ENCODE assay signal across 2 cellular contexts in the genomic region with DNA sequence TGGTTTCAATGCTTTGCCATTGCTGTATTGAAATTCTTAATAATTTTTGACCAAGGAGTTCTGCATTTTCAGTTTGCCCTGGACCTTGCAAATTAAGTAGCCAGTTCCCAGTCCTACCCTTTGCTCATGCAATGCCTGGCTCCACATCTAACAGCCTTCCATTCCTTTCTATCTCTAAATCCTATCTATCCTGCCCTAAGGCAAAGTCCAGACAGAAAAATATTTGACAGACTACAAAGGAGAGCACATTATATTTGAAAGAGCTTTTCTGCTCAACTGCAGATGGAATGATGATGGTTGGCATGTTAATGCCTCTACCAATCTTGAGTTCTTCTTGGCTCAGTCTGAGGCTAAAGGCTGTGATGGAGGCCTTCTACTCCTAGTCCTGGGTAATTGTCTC.
TF ChIP-seq lines count a peak whose summit lies in the region.

No MANE protein-coding gene starts in this region.

TF ChIP-seq in SK-N-SH, 30 proteins besides CTCF, POLR2A, EP300 and RAD21:
- peak; percentile 44 for TF ChIP-seq GATA2 (CRISPR knock-in tag; IDR thresholded peaks at IDR 0.05)
- no peak for TF ChIP-seq TCF12 (IDR thresholded peaks at IDR 0.05)
- no peak for TF ChIP-seq ELF1 (IDR thresholded peaks at IDR 0.05)
- TF ChIP-seq FOSL2 (IDR thresholded peaks at IDR 0.05; ENCODE audit: borderline replicate concordance, low read depth) = no peak
- TF ChIP-seq SIN3A (IDR thresholded peaks at IDR 0.05; ENCODE audit: borderline replicate concordance, low read depth, low read length) = no peak

TF ChIP-seq in SK-N-SH treated with all-trans-retinoic acid at 6 μM for 48 hours, 23 proteins besides CTCF, POLR2A, EP300 and RAD21:
- TF ChIP-seq PPARA (CRISPR knock-in tag; IDR thresholded peaks at IDR 0.05; ENCODE audit: borderline replicate concordance) (no peak), OSR1 (CRISPR knock-in tag; IDR thresholded peaks at IDR 0.05) (no peak), RARB (CRISPR knock-in tag; IDR thresholded peaks at IDR 0.05) (no peak), ZFP30 (CRISPR knock-in tag; IDR thresholded peaks at IDR 0.05) (no peak), SNAI2 (CRISPR knock-in tag; IDR thresholded peaks at IDR 0.05) (no peak), ARNTL (CRISPR knock-in tag; IDR thresholded peaks at IDR 0.05; ENCODE audit: borderline replicate concordance, low read depth) (no peak), ZFP3 (CRISPR knock-in tag; IDR thresholded peaks at IDR 0.05) (no peak), TOX (CRISPR knock-in tag; IDR thresholded peaks at IDR 0.05; ENCODE audit: borderline replicate concordance) (no peak), GLIS3 (CRISPR knock-in tag; IDR thresholded peaks at IDR 0.05) (no peak), ZNF8 (CRISPR knock-in tag; IDR thresholded peaks at IDR 0.05) (no peak), ZNF70 (CRISPR knock-in tag; IDR thresholded peaks at IDR 0.05) (no peak)
- TF ChIP-seq, protein P1, sequence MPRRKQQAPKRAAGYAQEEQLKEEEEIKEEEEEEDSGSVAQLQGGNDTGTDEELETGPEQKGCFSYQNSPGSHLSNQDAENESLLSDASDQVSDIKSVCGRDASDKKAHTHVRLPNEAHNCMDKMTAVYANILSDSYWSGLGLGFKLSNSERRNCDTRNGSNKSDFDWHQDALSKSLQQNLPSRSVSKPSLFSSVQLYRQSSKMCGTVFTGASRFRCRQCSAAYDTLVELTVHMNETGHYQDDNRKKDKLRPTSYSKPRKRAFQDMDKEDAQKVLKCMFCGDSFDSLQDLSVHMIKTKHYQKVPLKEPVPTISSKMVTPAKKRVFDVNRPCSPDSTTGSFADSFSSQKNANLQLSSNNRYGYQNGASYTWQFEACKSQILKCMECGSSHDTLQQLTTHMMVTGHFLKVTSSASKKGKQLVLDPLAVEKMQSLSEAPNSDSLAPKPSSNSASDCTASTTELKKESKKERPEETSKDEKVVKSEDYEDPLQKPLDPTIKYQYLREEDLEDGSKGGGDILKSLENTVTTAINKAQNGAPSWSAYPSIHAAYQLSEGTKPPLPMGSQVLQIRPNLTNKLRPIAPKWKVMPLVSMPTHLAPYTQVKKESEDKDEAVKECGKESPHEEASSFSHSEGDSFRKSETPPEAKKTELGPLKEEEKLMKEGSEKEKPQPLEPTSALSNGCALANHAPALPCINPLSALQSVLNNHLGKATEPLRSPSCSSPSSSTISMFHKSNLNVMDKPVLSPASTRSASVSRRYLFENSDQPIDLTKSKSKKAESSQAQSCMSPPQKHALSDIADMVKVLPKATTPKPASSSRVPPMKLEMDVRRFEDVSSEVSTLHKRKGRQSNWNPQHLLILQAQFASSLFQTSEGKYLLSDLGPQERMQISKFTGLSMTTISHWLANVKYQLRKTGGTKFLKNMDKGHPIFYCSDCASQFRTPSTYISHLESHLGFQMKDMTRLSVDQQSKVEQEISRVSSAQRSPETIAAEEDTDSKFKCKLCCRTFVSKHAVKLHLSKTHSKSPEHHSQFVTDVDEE (CRISPR knock-in tag; IDR thresholded peaks at IDR 0.05) = no peak
- TF ChIP-seq, protein P2, sequence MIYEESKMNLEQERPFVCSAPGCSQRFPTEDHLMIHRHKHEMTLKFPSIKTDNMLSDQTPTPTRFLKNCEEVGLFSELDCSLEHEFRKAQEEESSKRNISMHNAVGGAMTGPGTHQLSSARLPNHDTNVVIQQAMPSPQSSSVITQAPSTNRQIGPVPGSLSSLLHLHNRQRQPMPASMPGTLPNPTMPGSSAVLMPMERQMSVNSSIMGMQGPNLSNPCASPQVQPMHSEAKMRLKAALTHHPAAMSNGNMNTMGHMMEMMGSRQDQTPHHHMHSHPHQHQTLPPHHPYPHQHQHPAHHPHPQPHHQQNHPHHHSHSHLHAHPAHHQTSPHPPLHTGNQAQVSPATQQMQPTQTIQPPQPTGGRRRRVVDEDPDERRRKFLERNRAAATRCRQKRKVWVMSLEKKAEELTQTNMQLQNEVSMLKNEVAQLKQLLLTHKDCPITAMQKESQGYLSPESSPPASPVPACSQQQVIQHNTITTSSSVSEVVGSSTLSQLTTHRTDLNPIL (CRISPR knock-in tag; IDR thresholded peaks at IDR 0.05; ENCODE audit: low read depth) = no peak
